ENCODE assay signal across 8 cellular contexts in the genomic region with DNA sequence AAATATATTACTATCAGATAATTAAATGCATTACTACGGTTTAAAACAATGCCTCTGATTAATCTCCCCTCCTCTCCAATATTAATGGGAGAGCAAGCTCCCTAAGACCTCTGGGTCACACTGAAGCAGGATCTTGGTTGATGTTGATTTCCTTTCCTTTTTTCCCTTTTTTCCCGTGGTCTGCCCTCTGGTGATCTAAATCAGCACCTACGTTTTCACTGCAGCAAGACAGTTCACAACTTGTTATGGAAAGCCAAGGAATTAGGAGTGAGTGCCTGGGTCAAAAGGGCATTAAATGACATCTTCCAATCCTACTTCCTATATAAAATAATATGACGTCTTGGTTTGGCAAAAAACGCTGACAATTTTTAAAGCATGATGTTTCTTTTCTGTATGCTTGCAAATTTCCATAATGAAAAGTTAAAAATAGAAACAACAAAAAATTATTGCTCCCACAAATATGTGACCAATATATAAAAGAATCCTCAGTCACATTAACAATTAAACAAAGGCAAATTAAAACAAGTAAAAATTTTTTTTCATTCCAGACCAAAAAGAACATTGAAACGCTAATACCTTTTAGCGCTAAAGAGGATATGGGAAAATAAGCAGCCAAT. TPM values are rescaled to one million over a fixed set of nuclear protein-coding genes. Genes with fewer than 3 reads are reported as not detected.
DNase-seq lines count a peak whose midpoint lies in the region; ATAC-seq and TF ChIP-seq lines count a peak whose summit lies in the region.

No MANE protein-coding gene starts in this region.

- peak; percentile 48 for TF ChIP-seq CTCF in AG04449 (IDR thresholded peaks at IDR 0.05; ENCODE audit: insufficient read depth, low read length, missing control alignments)

- POLR2A ChIA-PET in AG04449 (lab: Yijun Ruan, JAX) (no interaction called here), HEK293T (lab: Yijun Ruan, JAX) (no interaction called here)

- H3K4me3 ChIP-seq in AG04449 (ENCODE audit: low read depth, low read length) = no peak overlapping the region

- DNase-seq in AG04449 (ENCODE audit: low read depth, low spot score) = no peak
- peak; percentile 55 for DNase-seq in HEK293T (ENCODE audit: extremely low spot score)
- DNase-seq in RPMI7951 (ENCODE audit: low read depth) = peak; percentile 61
- DNase-seq in hepatic stellate cell (ENCODE audit: low spot score) = peak; percentile 22

- CTCF ChIA-PET in AG04449 (lab: Yijun Ruan, JAX) = interaction anchor here (0.6 to 1.2 kb wide), 4 partner anchors 9 to 227 kb away, joined by 3 to 4 read pairs (median 3); no protein-coding TSS in a partner anchor
- CTCF ChIA-PET in HEK293T (lab: Yijun Ruan, JAX) = interaction anchor here (1.0 kb wide), 1 partner anchor 9 kb away, joined by 4 read pairs; no protein-coding TSS in a partner anchor

- no peak for ATAC-seq in GM21367 (IDR thresholded peaks at IDR 0.05; ENCODE audit: unreplicated experiment)
- ATAC-seq in HG02798 (IDR thresholded peaks at IDR 0.05; ENCODE audit: poor library complexity, unreplicated experiment) = no peak
- ATAC-seq in GM21515 (IDR thresholded peaks at IDR 0.05; ENCODE audit: unreplicated experiment) = no peak
- ATAC-seq in GM21786 (IDR thresholded peaks at IDR 0.05; ENCODE audit: unreplicated experiment) = no peak

TF ChIP-seq in HEK293T, 16 proteins besides CTCF, POLR2A, EP300 and RAD21:
- no peak for TF ChIP-seq ZNF384 (IDR thresholded peaks at IDR 0.05)

RNA-seq across cellular contexts. Expression of a gene that starts 7.9 kb away (rescaled TPM):
- 34.6 and 36.9 TPM in 2 replicates for total RNA-seq in RPMI7951 (2014; rRNA removed; shearing (Covaris generic))
